ENCODE assay signal across 21 cellular contexts in the genomic region with DNA sequence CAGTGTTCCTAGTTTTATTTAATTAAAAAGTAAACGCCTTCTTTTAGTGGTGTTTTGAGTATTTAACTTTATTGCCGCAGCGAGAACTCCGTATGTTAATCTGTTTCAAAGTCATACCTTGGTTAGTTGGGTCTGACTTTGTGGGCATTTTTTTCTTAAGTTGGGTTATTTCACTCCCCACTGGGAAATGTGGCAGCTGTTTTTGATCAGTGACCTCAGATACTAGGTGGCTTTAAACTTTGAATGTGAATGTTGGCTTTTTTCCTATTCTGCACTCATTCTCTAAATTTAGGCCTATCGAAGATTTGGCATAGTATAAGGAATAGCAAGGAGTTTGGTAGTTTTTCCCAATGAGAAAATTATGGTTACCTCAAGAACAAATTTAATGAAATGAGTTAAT.
"Had no signal": no experiment of that assay in that cellular context is flagged by ENCODE, and none has a peak within 500 bp of the region (broad histone marks: within the 10 kb centered on the region; RNA-seq: fewer than 3 reads in every experiment).

No MANE protein-coding gene starts in this region.

- H2AFZ ChIP-seq: neural progenitor cell had no signal

- H3K9ac ChIP-seq: neural progenitor cell had no signal

- DNase-seq: dermis blood vessel endothelial cell; effector memory CD4-positive, alpha-beta T cell; esophagus squamous epithelium; hypothalamus; immature natural killer cell; naive B cell; stimulated activated CD4-positive, alpha-beta T cell treated with anti-CD3 and anti-CD28 coated beads, Interleukin-2, amount 100 ng/mL, for 24 hours; stimulated activated CD4-positive, alpha-beta T cell treated with anti-CD3 and anti-CD28 coated beads, Interleukin-4, amount 100 ng/mL, for 24 hours; stimulated activated naive CD4-positive, alpha-beta T cell treated with Interleukin-2 at 50 U/mL for 16 hours; stomach; thyroid gland; trophoblast cell had no signal

- H3K36me3 ChIP-seq: prostate gland had no signal

- ATAC-seq: left lobe of liver; natural killer cell treated with Interleukin-12 subunit alpha and Interleukin-12 subunit beta and Interleukin-15 and Interleukin-18, amount 100 ng/mL, for 72 hours; sciatic nerve; stimulated activated effector memory CD8-positive, alpha-beta T cell treated with anti-CD3 and anti-CD28 coated beads, Interleukin-12 subunit alpha, Interleukin-12 subunit beta, amount 100 ng/mL, for 72 hours had no signal

- H3K27ac ChIP-seq: coronary artery, esophagus squamous epithelium, neural progenitor cell, prostate gland, right atrium auricular region, stomach, thyroid gland had no signal

- H3K27me3 ChIP-seq: esophagus squamous epithelium, neural progenitor cell, right atrium auricular region, stomach, thyroid gland had no signal

- H3K4me2 ChIP-seq: neural progenitor cell had no signal

- H3K4me1 ChIP-seq: esophagus squamous epithelium, neural progenitor cell, prostate gland had no signal

- H3K4me3 ChIP-seq: coronary artery, esophagus squamous epithelium, lung, neural progenitor cell, prostate gland, right atrium auricular region, stomach, thyroid gland had no signal

- H3K9me3 ChIP-seq: prostate gland, thyroid gland had no signal
